ENCODE assay signal across 21 cellular contexts in genomic region chr2:241351640-241352031, GRCh38. TPM values are rescaled to one million over a fixed set of nuclear protein-coding genes. Genes with fewer than 3 reads are reported as not detected.
DNase-seq lines count a peak whose midpoint lies in the region; ATAC-seq and TF ChIP-seq lines count a peak whose summit lies in the region.
"Had no signal": no experiment of that assay in that cellular context is flagged by ENCODE, and none has a peak within 500 bp of the region (broad histone marks: within the 10 kb centered on the region; RNA-seq: fewer than 3 reads in every experiment).

No MANE protein-coding gene starts in this region.

- H3K4me1 ChIP-seq in colonic mucosa (no peaks in the 10 kb centered on the region), left lung (peaks cover 7 to 14% of the 10 kb centered on the region in 2 donors)

- H3K27ac ChIP-seq in colonic mucosa (peak overlapping the region; percentile 60), left lung (peak overlapping the region; percentile 28 to 33)
- H3K27ac ChIP-seq: cardiac muscle cell, dorsolateral prefrontal cortex, gastroesophageal sphincter, SJSA1, tibial artery had no signal

- DNase-seq in activated CD8-positive, alpha-beta memory T cell treated with anti-CD3 and anti-CD28 coated beads, Interleukin-2, amount 10 ng/mL, durations not matched to agents 7 days and 5 days = no peak
- DNase-seq in activated CD8-positive, alpha-beta memory T cell treated with anti-CD3 and anti-CD28 coated beads for 24 hours = no peak
- DNase-seq in colonic mucosa (no peak), left lung (no peak), type B pancreatic cell (ENCODE audit: extremely low spot score, unreplicated experiment) (no peak), mesothelial cell of epicardium (ENCODE audit: low spot score in 2 of 2, unreplicated experiment in 2 of 2) (no peak)
- DNase-seq: dorsolateral prefrontal cortex; HCEC 1CT; MM.1S; NCI-H1694 treated with DMSO at 0.1 percent for 48 hours; PC-3; stimulated activated CD4-positive, alpha-beta T cell treated with anti-CD3 and anti-CD28 coated beads, Interleukin-1b, Interleukin-23, amount 100 ng/mL, for 48 hours; stimulated activated naive CD4-positive, alpha-beta T cell treated with Interleukin-2 at 50 U/mL for 16 hours; tibial artery had no signal

- H3K36me3 Mint-ChIP-seq in activated CD8-positive, alpha-beta memory T cell treated with anti-CD3 and anti-CD28 coated beads, Interleukin-2, amount 10 ng/mL, durations not matched to agents 7 days and 5 days = peaks cover 49% of the 10 kb centered on the region
- peaks cover 18% of the 10 kb centered on the region for H3K36me3 Mint-ChIP-seq in type B pancreatic cell
- H3K36me3 Mint-ChIP-seq in mesothelial cell of epicardium = peaks cover 31% of the 10 kb centered on the region

- no peaks in the 10 kb centered on the region for H3K27me3 Mint-ChIP-seq in activated CD8-positive, alpha-beta memory T cell treated with anti-CD3 and anti-CD28 coated beads, Interleukin-2, amount 10 ng/mL, durations not matched to agents 7 days and 5 days
- H3K27me3 Mint-ChIP-seq in type B pancreatic cell (no peaks in the 10 kb centered on the region), mesothelial cell of epicardium (ENCODE audit: low read depth) (no peaks in the 10 kb centered on the region)
- H3K27me3 Mint-ChIP-seq: IgD-negative memory B cell had no signal

- H3K4me3 ChIP-seq in colonic mucosa (no peak overlapping the region), left lung (no peak overlapping the region)
- H3K4me3 ChIP-seq: cardiac muscle cell, dorsolateral prefrontal cortex, gastroesophageal sphincter, SJSA1, tibial artery had no signal

- no peaks in the 10 kb centered on the region for H3K9me3 Mint-ChIP-seq in activated CD8-positive, alpha-beta memory T cell treated with anti-CD3 and anti-CD28 coated beads, Interleukin-2, amount 10 ng/mL, durations not matched to agents 7 days and 5 days (ENCODE audit: low read depth)
- H3K9me3 Mint-ChIP-seq in type B pancreatic cell (no peaks in the 10 kb centered on the region), mesothelial cell of epicardium (no peaks in the 10 kb centered on the region)
- H3K9me3 Mint-ChIP-seq: IgD-negative memory B cell had no signal

- intact Hi-C loops in colonic mucosa (cut with DNase I) = no loop called here
- intact Hi-C loops in left lung (cut with DNase I) = no loop called here

- no peaks in the 10 kb centered on the region for H3K36me3 ChIP-seq in colonic mucosa
- H3K36me3 ChIP-seq in left lung = peaks cover 6 to 82% of the 10 kb centered on the region in 2 donors

- H3K27ac Mint-ChIP-seq in activated CD8-positive, alpha-beta memory T cell treated with anti-CD3 and anti-CD28 coated beads, Interleukin-2, amount 10 ng/mL, durations not matched to agents 7 days and 5 days = peak overlapping the region; percentile 19
- H3K27ac Mint-ChIP-seq in type B pancreatic cell = peak overlapping the region; percentile 74
- no peak overlapping the region for H3K27ac Mint-ChIP-seq in mesothelial cell of epicardium
- H3K27ac Mint-ChIP-seq: IgD-negative memory B cell had no signal

- CTCF ChIA-PET in activated CD8-positive, alpha-beta memory T cell treated with anti-CD3 and anti-CD28 coated beads, Interleukin-2, amount 10 ng/mL, durations not matched to agents 7 days and 5 days (lab: Charles Lee) = no interaction called here

- ATAC-seq in activated CD8-positive, alpha-beta memory T cell treated with anti-CD3 and anti-CD28 coated beads, Interleukin-2, amount 10 ng/mL, durations not matched to agents 7 days and 5 days = no peak
- no peak for ATAC-seq in left lung
- ATAC-seq in GM19035 (IDR thresholded peaks at IDR 0.05; ENCODE audit: unreplicated experiment) = no peak
- no peak for ATAC-seq in GM21423 (IDR thresholded peaks at IDR 0.05; ENCODE audit: unreplicated experiment)
- ATAC-seq: activated CD4-positive, CD25-positive, alpha-beta regulatory T cell treated with anti-CD3 and anti-CD28 coated beads, Interleukin-2, amount 50 U/mL, for 24 hours; gastroesophageal sphincter; PC-3 had no signal

- H3K4me3 Mint-ChIP-seq in activated CD8-positive, alpha-beta memory T cell treated with anti-CD3 and anti-CD28 coated beads, Interleukin-2, amount 10 ng/mL, durations not matched to agents 7 days and 5 days = no peak overlapping the region
- peak overlapping the region; percentile 22 for H3K4me3 Mint-ChIP-seq in type B pancreatic cell
- H3K4me3 Mint-ChIP-seq in mesothelial cell of epicardium = no peak overlapping the region
- H3K4me3 Mint-ChIP-seq: IgD-negative memory B cell had no signal

- H3K4me1 Mint-ChIP-seq in activated CD8-positive, alpha-beta memory T cell treated with anti-CD3 and anti-CD28 coated beads, Interleukin-2, amount 10 ng/mL, durations not matched to agents 7 days and 5 days = peaks cover 8% of the 10 kb centered on the region
- peaks cover 15% of the 10 kb centered on the region for H3K4me1 Mint-ChIP-seq in type B pancreatic cell (ENCODE audit: unreplicated experiment)
- H3K4me1 Mint-ChIP-seq in mesothelial cell of epicardium = peaks cover 7% of the 10 kb centered on the region

- TF ChIP-seq CTCF in colonic mucosa (IDR thresholded peaks at IDR 0.05) = no peak
- no peak for TF ChIP-seq CTCF in left lung (IDR thresholded peaks at IDR 0.05)
- no peak for TF ChIP-seq CTCF in type B pancreatic cell (conservative IDR thresholded peaks at IDR 0.05)
- no peak for TF ChIP-seq CTCF in mesothelial cell of epicardium (IDR thresholded peaks at IDR 0.05; ENCODE audit: unreplicated experiment)

- H3K9me3 ChIP-seq in colonic mucosa (no peaks in the 10 kb centered on the region), left lung (no peaks in the 10 kb centered on the region)
- H3K9me3 ChIP-seq: gastroesophageal sphincter, SJSA1, tibial artery had no signal

- H3K9ac ChIP-seq in colonic mucosa (ENCODE audit: low read depth in 2 of 2, low read length in 2 of 2) = peak overlapping the region in 1 of 2 donors; percentile 72

- no peaks in the 10 kb centered on the region for H3K27me3 ChIP-seq in colonic mucosa
- H3K27me3 ChIP-seq in left lung = no peaks in the 10 kb centered on the region
- H3K27me3 ChIP-seq: cardiac muscle cell, dorsolateral prefrontal cortex, gastroesophageal sphincter, SJSA1, tibial artery had no signal

RNA-seq across cellular contexts. Expression of gene FARP2, which starts 4.4 kb away (rescaled TPM):
- total RNA-seq in activated CD8-positive, alpha-beta memory T cell treated with anti-CD3 and anti-CD28 coated beads, Interleukin-2, amount 10 ng/mL, durations not matched to agents 7 days and 5 days = 10 to 100 TPM; 24.0 to 25.4 TPM
- total RNA-seq in colonic mucosa = 100 to 1,000 TPM; 107 to 122 TPM
- 10 to 100 TPM; 32.2 to 37.0 TPM for total RNA-seq in left lung
- total RNA-seq in type B pancreatic cell (ENCODE audit: low replicate concordance) = 62.5 and 71.1 TPM in 2 replicates
- total RNA-seq in mesothelial cell of epicardium = 54.9 to 55.1 TPM (median 54.9 TPM) in 3 replicates

RNA-seq across cellular contexts. Expression of gene SEPTIN2, which starts 35.9 kb away (rescaled TPM):
- total RNA-seq in activated CD8-positive, alpha-beta memory T cell treated with anti-CD3 and anti-CD28 coated beads, Interleukin-2, amount 10 ng/mL, durations not matched to agents 7 days and 5 days = 100 to 1,000 TPM; 242 to 290 TPM
- total RNA-seq in colonic mucosa (100 to 1,000 TPM; 196 to 244 TPM), left lung (100 to 1,000 TPM; 320 to 344 TPM), type B pancreatic cell (ENCODE audit: low replicate concordance) (333 and 425 TPM in 2 replicates), mesothelial cell of epicardium (507 to 522 TPM (median 508 TPM) in 3 replicates)

RNA-seq across cellular contexts. Expression of gene HDLBP, which starts 36.2 kb away (rescaled TPM):
- total RNA-seq in activated CD8-positive, alpha-beta memory T cell treated with anti-CD3 and anti-CD28 coated beads, Interleukin-2, amount 10 ng/mL, durations not matched to agents 7 days and 5 days = 100 to 1,000 TPM; 176 to 232 TPM
- total RNA-seq in colonic mucosa (100 to 1,000 TPM; 483 to 625 TPM), left lung (100 to 1,000 TPM; 559 to 567 TPM), type B pancreatic cell (ENCODE audit: low replicate concordance) (466 and 659 TPM in 2 replicates), mesothelial cell of epicardium (479 to 484 TPM (median 480 TPM) in 3 replicates)
